ENCODE assay signal across 1 cellular context in genomic region chr17:48925991-48926342, GRCh38.
TF ChIP-seq lines count a peak whose summit lies in the region.

No MANE protein-coding gene starts in this region.

TF ChIP-seq in GM12878, 131 proteins besides CTCF, POLR2A, EP300 and RAD21:
- TF ChIP-seq STAT3 (IDR thresholded peaks at IDR 0.05; ENCODE audit: low read depth, low read length) (no peak), ZBTB4 (CRISPR knock-in tag; IDR thresholded peaks at IDR 0.05) (no peak), KDM1A (IDR thresholded peaks at IDR 0.05; ENCODE audit: borderline replicate concordance) (no peak), RBBP5 (conservative IDR thresholded peaks at IDR 0.05) (no peak), TBL1XR1 (IDR thresholded peaks at IDR 0.05; ENCODE audit: low read depth, low read length) (no peak), SMAD1 (IDR thresholded peaks at IDR 0.05; ENCODE audit: low read depth, partially characterized antibody) (no peak)
